In the genomic region with DNA sequence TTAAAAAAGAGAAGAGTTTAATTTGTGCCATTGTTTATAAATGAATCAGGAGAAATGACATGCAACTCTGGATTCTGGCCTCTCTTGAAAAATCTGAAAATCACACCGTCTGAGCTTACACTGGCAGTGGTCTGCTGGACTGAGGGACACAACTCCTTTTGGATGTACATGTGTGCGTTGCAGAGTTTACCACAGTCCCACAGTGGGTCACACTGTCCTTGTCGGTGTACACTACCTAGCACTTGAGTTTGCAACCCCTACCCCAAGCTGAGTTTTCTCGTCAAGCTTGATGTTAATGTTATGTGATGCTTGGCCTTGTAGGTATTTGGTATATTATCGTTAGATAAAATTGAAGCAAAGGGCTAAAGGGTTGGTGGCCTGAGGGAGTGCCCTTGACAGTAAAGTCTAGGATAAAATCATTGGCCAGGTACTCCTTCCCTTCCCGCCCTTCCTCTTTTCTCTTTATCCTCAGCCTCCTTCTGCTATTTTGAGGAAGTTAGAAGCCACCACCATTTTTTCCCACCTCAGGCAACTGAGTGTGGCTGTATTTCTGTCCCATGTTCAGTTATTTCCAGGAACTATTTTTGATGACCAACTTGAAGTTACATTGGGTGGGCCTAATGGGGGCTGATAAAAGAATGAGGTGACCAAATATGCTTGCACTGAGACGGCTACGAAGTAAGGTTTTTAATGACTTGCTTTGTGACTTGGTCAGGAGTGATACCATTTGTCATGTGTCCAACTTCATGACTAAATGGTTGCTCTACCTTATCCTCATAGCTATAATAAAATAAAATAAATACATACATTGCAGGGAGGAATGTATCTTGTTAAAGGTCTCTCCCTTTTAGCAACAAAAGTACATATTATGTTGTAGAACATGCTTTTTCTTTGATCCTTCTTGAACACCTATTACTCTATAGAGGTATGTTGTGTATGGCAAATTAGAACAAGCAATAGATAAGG, we compare ENCODE assay signal across 1 cellular context.
TF ChIP-seq lines count a peak whose summit lies in the region.

No MANE protein-coding gene starts in this region.

TF ChIP-seq in K562, 482 proteins besides CTCF, POLR2A, EP300 and RAD21 (continued from another document and continues in another):
- TF ChIP-seq, protein P1, sequence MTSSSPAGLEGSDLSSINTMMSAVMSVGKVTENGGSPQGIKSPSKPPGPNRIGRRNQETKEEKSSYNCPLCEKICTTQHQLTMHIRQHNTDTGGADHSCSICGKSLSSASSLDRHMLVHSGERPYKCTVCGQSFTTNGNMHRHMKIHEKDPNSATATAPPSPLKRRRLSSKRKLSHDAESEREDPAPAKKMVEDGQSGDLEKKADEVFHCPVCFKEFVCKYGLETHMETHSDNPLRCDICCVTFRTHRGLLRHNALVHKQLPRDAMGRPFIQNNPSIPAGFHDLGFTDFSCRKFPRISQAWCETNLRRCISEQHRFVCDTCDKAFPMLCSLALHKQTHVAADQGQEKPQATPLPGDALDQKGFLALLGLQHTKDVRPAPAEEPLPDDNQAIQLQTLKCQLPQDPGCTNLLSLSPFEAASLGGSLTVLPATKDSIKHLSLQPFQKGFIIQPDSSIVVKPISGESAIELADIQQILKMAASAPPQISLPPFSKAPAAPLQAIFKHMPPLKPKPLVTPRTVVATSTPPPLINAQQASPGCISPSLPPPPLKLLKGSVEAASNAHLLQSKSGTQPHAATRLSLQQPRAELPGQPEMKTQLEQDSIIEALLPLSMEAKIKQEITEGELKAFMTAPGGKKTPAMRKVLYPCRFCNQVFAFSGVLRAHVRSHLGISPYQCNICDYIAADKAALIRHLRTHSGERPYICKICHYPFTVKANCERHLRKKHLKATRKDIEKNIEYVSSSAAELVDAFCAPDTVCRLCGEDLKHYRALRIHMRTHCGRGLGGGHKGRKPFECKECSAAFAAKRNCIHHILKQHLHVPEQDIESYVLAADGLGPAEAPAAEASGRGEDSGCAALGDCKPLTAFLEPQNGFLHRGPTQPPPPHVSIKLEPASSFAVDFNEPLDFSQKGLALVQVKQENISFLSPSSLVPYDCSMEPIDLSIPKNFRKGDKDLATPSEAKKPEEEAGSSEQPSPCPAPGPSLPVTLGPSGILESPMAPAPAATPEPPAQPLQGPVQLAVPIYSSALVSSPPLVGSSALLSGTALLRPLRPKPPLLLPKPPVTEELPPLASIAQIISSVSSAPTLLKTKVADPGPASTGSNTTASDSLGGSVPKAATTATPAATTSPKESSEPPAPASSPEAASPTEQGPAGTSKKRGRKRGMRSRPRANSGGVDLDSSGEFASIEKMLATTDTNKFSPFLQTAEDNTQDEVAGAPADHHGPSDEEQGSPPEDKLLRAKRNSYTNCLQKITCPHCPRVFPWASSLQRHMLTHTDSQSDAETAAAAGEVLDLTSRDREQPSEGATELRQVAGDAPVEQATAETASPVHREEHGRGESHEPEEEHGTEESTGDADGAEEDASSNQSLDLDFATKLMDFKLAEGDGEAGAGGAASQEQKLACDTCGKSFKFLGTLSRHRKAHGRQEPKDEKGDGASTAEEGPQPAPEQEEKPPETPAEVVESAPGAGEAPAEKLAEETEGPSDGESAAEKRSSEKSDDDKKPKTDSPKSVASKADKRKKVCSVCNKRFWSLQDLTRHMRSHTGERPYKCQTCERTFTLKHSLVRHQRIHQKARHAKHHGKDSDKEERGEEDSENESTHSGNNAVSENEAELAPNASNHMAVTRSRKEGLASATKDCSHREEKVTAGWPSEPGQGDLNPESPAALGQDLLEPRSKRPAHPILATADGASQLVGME (CRISPR knock-in tag; IDR thresholded peaks at IDR 0.05) = no peak
- TF ChIP-seq, protein P2, sequence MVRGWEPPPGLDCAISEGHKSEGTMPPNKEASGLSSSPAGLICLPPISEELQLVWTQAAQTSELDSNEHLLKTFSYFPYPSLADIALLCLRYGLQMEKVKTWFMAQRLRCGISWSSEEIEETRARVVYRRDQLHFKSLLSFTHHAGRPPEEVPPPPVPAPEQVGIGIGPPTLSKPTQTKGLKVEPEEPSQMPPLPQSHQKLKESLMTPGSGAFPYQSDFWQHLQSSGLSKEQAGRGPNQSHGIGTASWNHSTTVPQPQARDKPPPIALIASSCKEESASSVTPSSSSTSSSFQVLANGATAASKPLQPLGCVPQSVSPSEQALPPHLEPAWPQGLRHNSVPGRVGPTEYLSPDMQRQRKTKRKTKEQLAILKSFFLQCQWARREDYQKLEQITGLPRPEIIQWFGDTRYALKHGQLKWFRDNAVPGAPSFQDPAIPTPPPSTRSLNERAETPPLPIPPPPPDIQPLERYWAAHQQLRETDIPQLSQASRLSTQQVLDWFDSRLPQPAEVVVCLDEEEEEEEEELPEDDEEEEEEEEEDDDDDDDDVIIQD (CRISPR knock-in tag; IDR thresholded peaks at IDR 0.05) = no peak
- TF ChIP-seq, protein P3, sequence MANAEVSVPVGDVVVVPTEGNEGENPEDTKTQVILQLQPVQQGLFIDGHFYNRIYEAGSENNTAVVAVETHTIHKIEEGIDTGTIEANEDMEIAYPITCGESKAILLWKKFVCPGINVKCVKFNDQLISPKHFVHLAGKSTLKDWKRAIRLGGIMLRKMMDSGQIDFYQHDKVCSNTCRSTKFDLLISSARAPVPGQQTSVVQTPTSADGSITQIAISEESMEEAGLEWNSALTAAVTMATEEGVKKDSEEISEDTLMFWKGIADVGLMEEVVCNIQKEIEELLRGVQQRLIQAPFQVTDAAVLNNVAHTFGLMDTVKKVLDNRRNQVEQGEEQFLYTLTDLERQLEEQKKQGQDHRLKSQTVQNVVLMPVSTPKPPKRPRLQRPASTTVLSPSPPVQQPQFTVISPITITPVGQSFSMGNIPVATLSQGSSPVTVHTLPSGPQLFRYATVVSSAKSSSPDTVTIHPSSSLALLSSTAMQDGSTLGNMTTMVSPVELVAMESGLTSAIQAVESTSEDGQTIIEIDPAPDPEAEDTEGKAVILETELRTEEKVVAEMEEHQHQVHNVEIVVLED (CRISPR knock-in tag; IDR thresholded peaks at IDR 0.05) = no peak
- 0 out of 2 replicates have a peak, but pooled peaks have one; percentile 38 for TF ChIP-seq ZBED1 (IDR thresholded peaks at IDR 0.05)
- TF ChIP-seq, protein P4, sequence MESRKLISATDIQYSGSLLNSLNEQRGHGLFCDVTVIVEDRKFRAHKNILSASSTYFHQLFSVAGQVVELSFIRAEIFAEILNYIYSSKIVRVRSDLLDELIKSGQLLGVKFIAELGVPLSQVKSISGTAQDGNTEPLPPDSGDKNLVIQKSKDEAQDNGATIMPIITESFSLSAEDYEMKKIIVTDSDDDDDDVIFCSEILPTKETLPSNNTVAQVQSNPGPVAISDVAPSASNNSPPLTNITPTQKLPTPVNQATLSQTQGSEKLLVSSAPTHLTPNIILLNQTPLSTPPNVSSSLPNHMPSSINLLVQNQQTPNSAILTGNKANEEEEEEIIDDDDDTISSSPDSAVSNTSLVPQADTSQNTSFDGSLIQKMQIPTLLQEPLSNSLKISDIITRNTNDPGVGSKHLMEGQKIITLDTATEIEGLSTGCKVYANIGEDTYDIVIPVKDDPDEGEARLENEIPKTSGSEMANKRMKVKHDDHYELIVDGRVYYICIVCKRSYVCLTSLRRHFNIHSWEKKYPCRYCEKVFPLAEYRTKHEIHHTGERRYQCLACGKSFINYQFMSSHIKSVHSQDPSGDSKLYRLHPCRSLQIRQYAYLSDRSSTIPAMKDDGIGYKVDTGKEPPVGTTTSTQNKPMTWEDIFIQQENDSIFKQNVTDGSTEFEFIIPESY (CRISPR knock-in tag; IDR thresholded peaks at IDR 0.05) = no peak
- TF ChIP-seq SMAD4 (CRISPR knock-in tag; conservative IDR thresholded peaks at IDR 0.05) = peak; percentile 62; the same call in 1 of the 2 replicates
- TF ChIP-seq ZNF696 (CRISPR knock-in tag; conservative IDR thresholded peaks at IDR 0.05) = no peak
- no peak for TF ChIP-seq ZNF274 (IDR thresholded peaks at IDR 0.05; ENCODE audit: borderline replicate concordance, low read depth, low read length)
- TF ChIP-seq TEAD4 (IDR thresholded peaks at IDR 0.05; ENCODE audit: low read length) = peak; percentile 66; the same call in 1 of the 2 replicates
- TF ChIP-seq TEAD4 (CRISPR knock-in tag; IDR thresholded peaks at IDR 0.05; ENCODE audit: borderline replicate concordance) = no peak
- TF ChIP-seq, protein P5, sequence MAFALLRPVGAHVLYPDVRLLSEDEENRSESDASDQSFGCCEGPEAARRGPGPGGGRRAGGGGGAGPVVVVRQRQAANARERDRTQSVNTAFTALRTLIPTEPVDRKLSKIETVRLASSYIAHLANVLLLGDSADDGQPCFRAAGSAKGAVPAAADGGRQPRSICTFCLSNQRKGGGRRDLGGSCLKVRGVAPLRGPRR (CRISPR knock-in tag; IDR thresholded peaks at IDR 0.05) = no peak
- TF ChIP-seq ZNF197 (CRISPR knock-in tag; IDR thresholded peaks at IDR 0.05; ENCODE audit: low read depth) = peak; percentile 60; the same call in 1 of the 2 replicates
- TF ChIP-seq TBP (optimal IDR thresholded peaks at IDR 0.05; ENCODE audit: low read depth, low read length) = no peak
- TF ChIP-seq ZNF431 (CRISPR knock-in tag; IDR thresholded peaks at IDR 0.05) = no peak
- peak; percentile 83 for TF ChIP-seq ARID1B (IDR thresholded peaks at IDR 0.05)
- TF ChIP-seq YBX1 (IDR thresholded peaks at IDR 0.05) = no peak
- TF ChIP-seq, protein P6, sequence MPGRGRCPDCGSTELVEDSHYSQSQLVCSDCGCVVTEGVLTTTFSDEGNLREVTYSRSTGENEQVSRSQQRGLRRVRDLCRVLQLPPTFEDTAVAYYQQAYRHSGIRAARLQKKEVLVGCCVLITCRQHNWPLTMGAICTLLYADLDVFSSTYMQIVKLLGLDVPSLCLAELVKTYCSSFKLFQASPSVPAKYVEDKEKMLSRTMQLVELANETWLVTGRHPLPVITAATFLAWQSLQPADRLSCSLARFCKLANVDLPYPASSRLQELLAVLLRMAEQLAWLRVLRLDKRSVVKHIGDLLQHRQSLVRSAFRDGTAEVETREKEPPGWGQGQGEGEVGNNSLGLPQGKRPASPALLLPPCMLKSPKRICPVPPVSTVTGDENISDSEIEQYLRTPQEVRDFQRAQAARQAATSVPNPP (IDR thresholded peaks at IDR 0.05; ENCODE audit: borderline replicate concordance, insufficient read depth, insufficient read length) = no peak
- TF ChIP-seq PML (IDR thresholded peaks at IDR 0.05; ENCODE audit: low read length) = no peak; the same call in 1 of the 2 replicates
- TF ChIP-seq, protein P7, sequence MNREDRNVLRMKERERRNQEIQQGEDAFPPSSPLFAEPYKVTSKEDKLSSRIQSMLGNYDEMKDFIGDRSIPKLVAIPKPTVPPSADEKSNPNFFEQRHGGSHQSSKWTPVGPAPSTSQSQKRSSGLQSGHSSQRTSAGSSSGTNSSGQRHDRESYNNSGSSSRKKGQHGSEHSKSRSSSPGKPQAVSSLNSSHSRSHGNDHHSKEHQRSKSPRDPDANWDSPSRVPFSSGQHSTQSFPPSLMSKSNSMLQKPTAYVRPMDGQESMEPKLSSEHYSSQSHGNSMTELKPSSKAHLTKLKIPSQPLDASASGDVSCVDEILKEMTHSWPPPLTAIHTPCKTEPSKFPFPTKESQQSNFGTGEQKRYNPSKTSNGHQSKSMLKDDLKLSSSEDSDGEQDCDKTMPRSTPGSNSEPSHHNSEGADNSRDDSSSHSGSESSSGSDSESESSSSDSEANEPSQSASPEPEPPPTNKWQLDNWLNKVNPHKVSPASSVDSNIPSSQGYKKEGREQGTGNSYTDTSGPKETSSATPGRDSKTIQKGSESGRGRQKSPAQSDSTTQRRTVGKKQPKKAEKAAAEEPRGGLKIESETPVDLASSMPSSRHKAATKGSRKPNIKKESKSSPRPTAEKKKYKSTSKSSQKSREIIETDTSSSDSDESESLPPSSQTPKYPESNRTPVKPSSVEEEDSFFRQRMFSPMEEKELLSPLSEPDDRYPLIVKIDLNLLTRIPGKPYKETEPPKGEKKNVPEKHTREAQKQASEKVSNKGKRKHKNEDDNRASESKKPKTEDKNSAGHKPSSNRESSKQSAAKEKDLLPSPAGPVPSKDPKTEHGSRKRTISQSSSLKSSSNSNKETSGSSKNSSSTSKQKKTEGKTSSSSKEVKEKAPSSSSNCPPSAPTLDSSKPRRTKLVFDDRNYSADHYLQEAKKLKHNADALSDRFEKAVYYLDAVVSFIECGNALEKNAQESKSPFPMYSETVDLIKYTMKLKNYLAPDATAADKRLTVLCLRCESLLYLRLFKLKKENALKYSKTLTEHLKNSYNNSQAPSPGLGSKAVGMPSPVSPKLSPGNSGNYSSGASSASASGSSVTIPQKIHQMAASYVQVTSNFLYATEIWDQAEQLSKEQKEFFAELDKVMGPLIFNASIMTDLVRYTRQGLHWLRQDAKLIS (CRISPR knock-in tag; IDR thresholded peaks at IDR 0.05) = no peak
- TF ChIP-seq RBFOX2 (IDR thresholded peaks at IDR 0.05; ENCODE audit: low read depth, low read length) = no peak
- no peak for TF ChIP-seq MCM5 (IDR thresholded peaks at IDR 0.05; ENCODE audit: low read depth)
- no peak for TF ChIP-seq PTTG1 (tag; IDR thresholded peaks at IDR 0.05; ENCODE audit: low read depth)
- TF ChIP-seq, protein P8, sequence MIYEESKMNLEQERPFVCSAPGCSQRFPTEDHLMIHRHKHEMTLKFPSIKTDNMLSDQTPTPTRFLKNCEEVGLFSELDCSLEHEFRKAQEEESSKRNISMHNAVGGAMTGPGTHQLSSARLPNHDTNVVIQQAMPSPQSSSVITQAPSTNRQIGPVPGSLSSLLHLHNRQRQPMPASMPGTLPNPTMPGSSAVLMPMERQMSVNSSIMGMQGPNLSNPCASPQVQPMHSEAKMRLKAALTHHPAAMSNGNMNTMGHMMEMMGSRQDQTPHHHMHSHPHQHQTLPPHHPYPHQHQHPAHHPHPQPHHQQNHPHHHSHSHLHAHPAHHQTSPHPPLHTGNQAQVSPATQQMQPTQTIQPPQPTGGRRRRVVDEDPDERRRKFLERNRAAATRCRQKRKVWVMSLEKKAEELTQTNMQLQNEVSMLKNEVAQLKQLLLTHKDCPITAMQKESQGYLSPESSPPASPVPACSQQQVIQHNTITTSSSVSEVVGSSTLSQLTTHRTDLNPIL (CRISPR knock-in tag; IDR thresholded peaks at IDR 0.05) = no peak
- TF ChIP-seq FOXM1 (IDR thresholded peaks at IDR 0.05; ENCODE audit: low read depth) = no peak
- TF ChIP-seq FOXM1 (CRISPR knock-in tag; IDR thresholded peaks at IDR 0.05; ENCODE audit: low read depth) = no peak
- TF ChIP-seq ZKSCAN8 (CRISPR knock-in tag; IDR thresholded peaks at IDR 0.05) = no peak
- peak in 1 of 2 experiments; percentile 36; a peak in 1 of 4 replicates for TF ChIP-seq MAZ (CRISPR knock-in tag; conservative IDR thresholded peaks at IDR 0.05 in 1 of 2, IDR thresholded peaks at IDR 0.05 in 1 of 2)
- no peak for TF ChIP-seq POLR2G (IDR thresholded peaks at IDR 0.05; ENCODE audit: low read depth, low read length)
- TF ChIP-seq ZNF699 (CRISPR knock-in tag; IDR thresholded peaks at IDR 0.05; ENCODE audit: insufficient replicate concordance) = no peak
- no peak for TF ChIP-seq CHD2 (IDR thresholded peaks at IDR 0.05; ENCODE audit: low read depth, low read length)
- TF ChIP-seq CBFA2T3 (IDR thresholded peaks at IDR 0.05) = peak; percentile 31; the same call in 1 of the 2 replicates
- TF ChIP-seq, protein P9, sequence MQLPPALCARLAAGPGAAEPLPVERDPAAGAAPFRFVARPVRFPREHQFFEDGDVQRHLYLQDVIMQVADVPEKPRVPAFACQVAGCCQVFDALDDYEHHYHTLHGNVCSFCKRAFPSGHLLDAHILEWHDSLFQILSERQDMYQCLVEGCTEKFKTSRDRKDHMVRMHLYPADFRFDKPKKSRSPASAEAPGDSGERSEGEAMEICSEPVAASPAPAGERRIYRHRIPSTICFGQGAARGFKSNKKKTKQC (CRISPR knock-in tag; IDR thresholded peaks at IDR 0.05) = no peak
- TF ChIP-seq ZNF830 (CRISPR knock-in tag; IDR thresholded peaks at IDR 0.05) = no peak
- TF ChIP-seq ZC3H8 (IDR thresholded peaks at IDR 0.05) = no peak
- TF ChIP-seq SPI1 (IDR thresholded peaks at IDR 0.05; ENCODE audit: borderline replicate concordance, low read depth, low read length) = peak; percentile 99
- TF ChIP-seq ZNF23 (CRISPR knock-in tag; IDR thresholded peaks at IDR 0.05) = no peak
- no peak for TF ChIP-seq ZNF644 (tag; IDR thresholded peaks at IDR 0.05; ENCODE audit: low read depth)
- no peak for TF ChIP-seq BRF1 (IDR thresholded peaks at IDR 0.05; ENCODE audit: borderline replicate concordance, extremely low read depth, insufficient read length)
